In the genomic region with DNA sequence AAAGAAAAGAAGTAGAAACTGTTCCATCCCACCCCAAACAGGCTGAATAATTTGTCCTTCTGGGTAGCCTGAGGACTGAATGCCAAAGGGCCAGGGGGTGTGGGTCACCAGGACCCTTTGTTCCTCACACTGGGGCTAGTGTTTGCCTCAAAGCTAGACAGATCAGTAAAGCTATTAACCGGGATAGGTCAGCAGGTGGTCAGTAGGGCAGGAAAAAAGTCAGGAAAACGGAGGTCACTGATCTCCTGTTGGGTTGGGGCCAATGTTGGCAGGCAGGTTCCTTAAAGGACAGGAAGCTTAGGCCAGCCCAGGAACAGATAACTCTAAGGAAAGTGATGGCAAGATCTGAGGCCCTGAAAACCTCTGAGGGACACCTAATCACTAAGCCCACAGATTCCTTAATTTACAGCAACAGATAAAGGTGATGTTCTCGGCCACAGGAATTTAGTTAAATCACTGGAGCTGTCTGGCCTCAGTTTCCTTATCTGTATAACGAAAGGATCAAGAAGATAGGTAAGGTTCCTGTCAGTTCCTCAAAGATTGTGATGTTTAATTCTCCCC, we compare ENCODE assay signal across 22 cellular contexts. TPM values are rescaled to one million over a fixed set of nuclear protein-coding genes. Genes with fewer than 3 reads are reported as not detected.
DNase-seq lines count a peak whose midpoint lies in the region; ATAC-seq, FAIRE-seq and TF ChIP-seq lines count a peak whose summit lies in the region.
"Had no signal": no experiment of that assay in that cellular context is flagged by ENCODE, and none has a peak within 500 bp of the region (broad histone marks: within the 10 kb centered on the region; RNA-seq: fewer than 3 reads in every experiment).

No MANE protein-coding gene starts in this region.

- intact Hi-C loops in endothelial cell of umbilical vein (cut with micrococcal nuclease) = no loop called here
- intact Hi-C loops in activated CD4-positive, alpha-beta memory T cell treated with anti-CD3 and anti-CD28 coated beads for 36 hours (cut with micrococcal nuclease) = loop anchor here (5.0 kb wide), 1 partner anchor 40 kb away; no protein-coding TSS in a partner anchor

- H3K9ac ChIP-seq in NT2/D1 (ENCODE audit: insufficient read length, low read depth) (peak overlapping the region; percentile 28), endothelial cell of umbilical vein (replicated peaks; ENCODE audit: extremely low read depth, insufficient read depth, low read length) (no peak overlapping the region), GM23248 (no peak overlapping the region)

- H3K9me3 Mint-ChIP-seq in GM23338 (no peaks in the 10 kb centered on the region), nephron (no peaks in the 10 kb centered on the region)
- no peaks in the 10 kb centered on the region for H3K9me3 Mint-ChIP-seq in activated CD4-positive, alpha-beta memory T cell treated with anti-CD3 and anti-CD28 coated beads for 36 hours
- H3K9me3 Mint-ChIP-seq: activated T-cell treated with anti-CD3 and anti-CD28 coated beads, Interleukin-2, amount 50 U/mL, for 4 hours had no signal

- H3K27ac Mint-ChIP-seq in GM23338 = peak overlapping the region; percentile 76
- peak overlapping the region; percentile 71 to 79 (median 74) for H3K27ac Mint-ChIP-seq in nephron
- no peak overlapping the region for H3K27ac Mint-ChIP-seq in activated CD4-positive, alpha-beta memory T cell treated with anti-CD3 and anti-CD28 coated beads for 36 hours

- H3K4me3 ChIP-seq in GM23338 = no peak overlapping the region
- no peak overlapping the region for H3K4me3 ChIP-seq in NT2/D1 (ENCODE audit: insufficient read length, low read depth)
- no peak overlapping the region for H3K4me3 ChIP-seq in endothelial cell of umbilical vein (replicated peaks in 1 of 3; ENCODE audit: insufficient read depth in 1 of 3, low read depth in 1 of 3, low read length in 3 of 3)
- no peak overlapping the region for H3K4me3 ChIP-seq in GM23248
- no peak overlapping the region for H3K4me3 ChIP-seq in brain microvascular endothelial cell (ENCODE audit: low read depth, low read length)
- H3K4me3 ChIP-seq: coronary artery, thoracic aorta had no signal

- no peaks in the 10 kb centered on the region for H3K79me2 ChIP-seq in GM23338 (replicated peaks; ENCODE audit: insufficient read depth)
- no peaks in the 10 kb centered on the region for H3K79me2 ChIP-seq in endothelial cell of umbilical vein (ENCODE audit: control insufficient read depth, insufficient read depth, low read length)
- H3K79me2 ChIP-seq in GM23248 (ENCODE audit: insufficient read depth) = no peaks in the 10 kb centered on the region

- no peaks in the 10 kb centered on the region for H3K9me2 ChIP-seq in GM23338 (ENCODE audit: insufficient read depth)
- no peaks in the 10 kb centered on the region for H3K9me2 ChIP-seq in GM23248 (ENCODE audit: insufficient read depth)

- POLR2A ChIA-PET in endothelial cell of umbilical vein (lab: Charles Lee) = no interaction called here
- POLR2A ChIA-PET in activated CD4-positive, alpha-beta memory T cell treated with anti-CD3 and anti-CD28 coated beads for 36 hours (lab: Charles Lee) = interaction anchor here (0.7 kb wide), 1 partner anchor 61 kb away, joined by 3 read pairs; no protein-coding TSS in a partner anchor

- H3K27me3 Mint-ChIP-seq in GM23338 (ENCODE audit: insufficient read depth, low read depth, poor library complexity) (peaks cover 4% of the 10 kb centered on the region), nephron (ENCODE audit: low read depth) (peaks cover 6% of the 10 kb centered on the region)
- no peaks in the 10 kb centered on the region for H3K27me3 Mint-ChIP-seq in activated CD4-positive, alpha-beta memory T cell treated with anti-CD3 and anti-CD28 coated beads for 36 hours

- 52 to 58% methylated on average over 4 of the region's 4 CpGs for WGBS in GM23248 (ENCODE audit: low coverage in 1 of 2, low lambda C conversion rate in 2 of 2, missing lambda C conversion rate in 2 of 2), 2 experiments

- dilution Hi-C loops in endothelial cell of umbilical vein (cut with MboI; ENCODE audit: extremely low pct_ligation_motif_present, low sequenced_read_pairs) = no loop called here

- H3F3A ChIP-seq in GM23338 (replicated peaks; ENCODE audit: low read depth) = no peaks in the 10 kb centered on the region
- no peaks in the 10 kb centered on the region for H3F3A ChIP-seq in GM23248 (ENCODE audit: insufficient read depth)

- TF ChIP-seq CTCF in GM23338 (conservative IDR thresholded peaks at IDR 0.05; ENCODE audit: low read depth in 2 of 2) (no peak), endothelial cell of umbilical vein (IDR thresholded peaks at IDR 0.05; ENCODE audit: extremely low read depth in 1 of 2, insufficient read depth in 1 of 2, low read depth in 1 of 2, low read length in 2 of 2) (no peak), nephron (IDR thresholded peaks at IDR 0.05; ENCODE audit: unreplicated experiment in 3 of 3) (no peak), brain microvascular endothelial cell (IDR thresholded peaks at IDR 0.05; ENCODE audit: low read depth, low read length, missing control alignments) (no peak)

- H3K27me3 ChIP-seq in GM23338 (ENCODE audit: insufficient read depth) (no peaks in the 10 kb centered on the region), NT2/D1 (ENCODE audit: insufficient read depth, insufficient read length) (no peaks in the 10 kb centered on the region), endothelial cell of umbilical vein (ENCODE audit: control insufficient read depth in 2 of 2, insufficient read depth in 2 of 2, low read length in 2 of 2) (no peaks in the 10 kb centered on the region), GM23248 (replicated peaks; ENCODE audit: insufficient read depth) (no peaks in the 10 kb centered on the region), brain microvascular endothelial cell (replicated peaks) (no peaks in the 10 kb centered on the region)

- H4K20me1 ChIP-seq in GM23338 (replicated peaks; ENCODE audit: insufficient read depth) (no peaks in the 10 kb centered on the region), endothelial cell of umbilical vein (replicated peaks; ENCODE audit: control insufficient read depth, extremely low read depth, insufficient read depth, low read length) (no peaks in the 10 kb centered on the region), GM23248 (ENCODE audit: insufficient read depth) (no peaks in the 10 kb centered on the region)

- DNase-seq in GM23338 (ENCODE audit: low spot score) (peak; percentile 31), NT2/D1 (ENCODE audit: low read depth, low spot score) (no peak), endothelial cell of umbilical vein (ENCODE audit: low read depth, low spot score) (peak; percentile 18), GM23248 (no peak), brain microvascular endothelial cell (no peak)
- no peak for DNase-seq in activated CD4-positive, alpha-beta memory T cell treated with anti-CD3 and anti-CD28 coated beads for 36 hours
- DNase-seq: activated CD8-positive, alpha-beta memory T cell treated with anti-CD3 and anti-CD28 coated beads for 24 hours; activated naive CD4-positive, alpha-beta T cell treated with Interleukin-2 at 50 U/mL for 16 hours; activated T-cell treated with anti-CD3 and anti-CD28 coated beads, Interleukin-2, amount 50 U/mL, for 4 hours; amniotic stem cell; C1 segment of cervical spinal cord; EL; kidney glomerular epithelial cell; NCI-H446; NCI-H82; stimulated activated CD4-positive, alpha-beta T cell treated with anti-CD3 and anti-CD28 coated beads, Interleukin-4, amount 100 ng/mL, for 24 hours; stimulated activated naive CD4-positive, alpha-beta T cell had no signal

- peak; percentile 9; the same call in 2 of the 3 replicates for ATAC-seq in GM23338
- ATAC-seq: activated T-cell treated with anti-CD3 and anti-CD28 coated beads, Interleukin-2, amount 50 U/mL, for 4 hours had no signal

- H2AFZ ChIP-seq in GM23338 (no peak overlapping the region; the same call in 1 of the 2 replicates), endothelial cell of umbilical vein (ENCODE audit: low read depth, low read length) (peak overlapping the region; percentile 15), GM23248 (no peak overlapping the region)

- no TSS peak for BruUV-seq in endothelial cell of umbilical vein (replicated peaks; lab: Mats Ljungman, UMichigan)

- CTCF ChIA-PET in endothelial cell of umbilical vein (lab: Charles Lee) = interaction anchor here (0.8 to 3.5 kb wide), 6 partner anchors 8 to 67 kb away, joined by 3 to 63 read pairs (median 10); a partner anchor contains a TSS
- CTCF ChIA-PET in activated CD4-positive, alpha-beta memory T cell treated with anti-CD3 and anti-CD28 coated beads for 36 hours (lab: Charles Lee) = interaction anchor here (1.3 to 6.0 kb wide), 5 partner anchors 7 to 69 kb away, joined by 3 to 89 read pairs (median 29); a partner anchor contains a TSS

- in situ Hi-C loops in GM23248 (cut with MboI) (no loop called here), brain microvascular endothelial cell (cut with HindIII; ENCODE audit: low pct_ligation_motif_present, low sequenced_read_pairs) (no loop called here)

- H3K9me1 ChIP-seq in endothelial cell of umbilical vein (replicated peaks; ENCODE audit: control insufficient read depth, extremely low read depth, insufficient read depth, low read length) = no peaks in the 10 kb centered on the region

- FAIRE-seq in endothelial cell of umbilical vein (lab: Jason Lieb, UNC) = peak; percentile 21
- FAIRE-seq: bronchial epithelial cell had no signal

- H3K27ac ChIP-seq in GM23338 (ENCODE audit: low read depth) (peak overlapping the region; percentile 71), endothelial cell of umbilical vein (ENCODE audit: insufficient read depth, low read depth, low read length) (no peak overlapping the region), GM23248 (no peak overlapping the region), brain microvascular endothelial cell (no peak overlapping the region)
- H3K27ac ChIP-seq: coronary artery, HL-60, thoracic aorta had no signal

- peaks cover 31% of the 10 kb centered on the region for H3K4me1 ChIP-seq in GM23338 (ENCODE audit: insufficient read depth)
- peaks cover 3% of the 10 kb centered on the region for H3K4me1 ChIP-seq in NT2/D1 (ENCODE audit: insufficient read depth, insufficient read length)
- peaks cover 4% of the 10 kb centered on the region for H3K4me1 ChIP-seq in endothelial cell of umbilical vein (ENCODE audit: control insufficient read depth, extremely low read depth, insufficient read depth, low read length)
- H3K4me1 ChIP-seq in GM23248 (ENCODE audit: insufficient read depth) = peaks cover 11% of the 10 kb centered on the region

- no peaks in the 10 kb centered on the region for H3K36me3 ChIP-seq in GM23338 (ENCODE audit: insufficient read depth)
- no peaks in the 10 kb centered on the region for H3K36me3 ChIP-seq in NT2/D1 (ENCODE audit: insufficient read depth, insufficient read length, low read length)
- H3K36me3 ChIP-seq in endothelial cell of umbilical vein (ENCODE audit: control insufficient read depth in 2 of 2, extremely low read depth in 1 of 2, insufficient read depth in 2 of 2, low read length in 2 of 2) = no peaks in the 10 kb centered on the region
- no peaks in the 10 kb centered on the region for H3K36me3 ChIP-seq in GM23248 (ENCODE audit: low read depth)
- no peaks in the 10 kb centered on the region for H3K36me3 ChIP-seq in brain microvascular endothelial cell (replicated peaks)
- H3K36me3 ChIP-seq: thoracic aorta had no signal

- H3K9me3 ChIP-seq in NT2/D1 (ENCODE audit: insufficient read depth, low read length) (no peaks in the 10 kb centered on the region), endothelial cell of umbilical vein (replicated peaks; ENCODE audit: control insufficient read depth, insufficient read depth, low read length) (no peaks in the 10 kb centered on the region), GM23248 (ENCODE audit: low read depth) (no peaks in the 10 kb centered on the region)
- H3K9me3 ChIP-seq: thoracic aorta had no signal

- TF ChIP-seq POLR2A in endothelial cell of umbilical vein (IDR thresholded peaks at IDR 0.05; ENCODE audit: low read depth, low read length) = no peak

- peaks cover 35% of the 10 kb centered on the region for H3K4me1 Mint-ChIP-seq in GM23338
- H3K4me1 Mint-ChIP-seq in nephron = peaks cover 12% of the 10 kb centered on the region
- peaks cover 5% of the 10 kb centered on the region for H3K4me1 Mint-ChIP-seq in activated CD4-positive, alpha-beta memory T cell treated with anti-CD3 and anti-CD28 coated beads for 36 hours (ENCODE audit: low read depth)

- H3K36me3 Mint-ChIP-seq in GM23338 (ENCODE audit: low read depth) (no peaks in the 10 kb centered on the region), nephron (ENCODE audit: low read depth) (no peaks in the 10 kb centered on the region)
- H3K36me3 Mint-ChIP-seq in activated CD4-positive, alpha-beta memory T cell treated with anti-CD3 and anti-CD28 coated beads for 36 hours = no peaks in the 10 kb centered on the region

- H3K4me3 Mint-ChIP-seq in GM23338 (no peak overlapping the region; the same call in 2 of the 3 replicates), nephron (no peak overlapping the region)
- H3K4me3 Mint-ChIP-seq in activated CD4-positive, alpha-beta memory T cell treated with anti-CD3 and anti-CD28 coated beads for 36 hours = no peak overlapping the region
- H3K4me3 Mint-ChIP-seq: activated T-cell treated with anti-CD3 and anti-CD28 coated beads, Interleukin-2, amount 50 U/mL, for 4 hours had no signal

- H3K4me2 ChIP-seq in GM23338 (no peak overlapping the region), endothelial cell of umbilical vein (ENCODE audit: insufficient read depth, low read length) (no peak overlapping the region), GM23248 (ENCODE audit: unreplicated experiment) (no peak overlapping the region)

RNA-seq across cellular contexts. Expression of a gene that starts 22.7 kb away (rescaled TPM):
- 256 and 290 TPM in 2 replicates for total RNA-seq in GM23338 (2014; rRNA removed; shearing (Covaris generic))
- polyA plus RNA-seq in GM23338 (2016; fragmentation: Nextera tagmentation; extraction: Ambion mirVana) = 75.5 and 77.9 TPM in 2 replicates
- total RNA-seq in endothelial cell of umbilical vein = 139 and 150 TPM in 2 replicates
- polyA plus RNA-seq in endothelial cell of umbilical vein = 19.5 and 27.8 TPM in 2 replicates
- 40.8 and 43.5 TPM in 2 replicates for polyA plus RNA-seq in endothelial cell of umbilical vein (2011; cell fraction: cytosol; rRNA removed)
- 44.9 and 71.1 TPM in 2 replicates for polyA plus RNA-seq in endothelial cell of umbilical vein (2011; cell fraction: nucleus; rRNA removed)
- 40.5 and 82.5 TPM in 2 replicates for polyA plus RNA-seq in endothelial cell of umbilical vein (2012)
- 28.6 and 31.0 TPM in 2 replicates for polyA minus RNA-seq in endothelial cell of umbilical vein
- 121 TPM for polyA minus RNA-seq in endothelial cell of umbilical vein (2011; cell fraction: cytosol; rRNA and poly(A)+ RNA removed)
- polyA minus RNA-seq in endothelial cell of umbilical vein (2011; cell fraction: nucleus; rRNA and poly(A)+ RNA removed) = 54.9 and 69.5 TPM in 2 replicates
- 67.5 and 68.3 TPM in 2 replicates for total RNA-seq in GM23248 (2014; rRNA removed; shearing (Covaris generic))
- polyA plus RNA-seq in GM23248 (2016; fragmentation: Nextera tagmentation; extraction: Ambion mirVana) = 29.8 and 30.0 TPM in 2 replicates
- total RNA-seq in activated CD4-positive, alpha-beta memory T cell treated with anti-CD3 and anti-CD28 coated beads for 36 hours = 100 to 1,000 TPM; 371 to 375 TPM

Comparison
In these comparisons a context has a peak if more than half of its experiments do, and no peak if none do; other contexts are left out.
1. DNase-seq: peak in GM23338 (single experiment) and endothelial cell of umbilical vein (single experiment); none in NT2/D1 (single experiment), GM23248 (single experiment), activated CD4-positive, alpha-beta memory T cell treated with anti-CD3 and anti-CD28 coated beads for 36 hours (single experiment) and brain microvascular endothelial cell (single experiment).